Comparison of ENCODE assay signal across 19 cellular contexts in genomic region chr15:24877174-24877573, GRCh38.
"Had no signal": no experiment of that assay in that cellular context is flagged by ENCODE, and none has a peak within 500 bp of the region (broad histone marks: within the 10 kb centered on the region; RNA-seq: fewer than 3 reads in every experiment).

No MANE protein-coding gene starts in this region.

- H3K4me1 ChIP-seq: gastroesophageal sphincter, left ventricle myocardium inferior, transverse colon had no signal

- ATAC-seq: activated CD4-positive, alpha-beta T cell treated with anti-CD3 and anti-CD28 coated beads for 36 hours; activated CD8-positive, alpha-beta memory T cell treated with anti-CD3 and anti-CD28 coated beads, Interleukin-2, amount 10 ng/mL, durations not matched to agents 7 days and 5 days; gastroesophageal sphincter had no signal

- H3K27ac Mint-ChIP-seq: activated CD4-positive, alpha-beta memory T cell treated with anti-CD3 and anti-CD28 coated beads for 36 hours; activated CD4-positive, alpha-beta T cell treated with anti-CD3 and anti-CD28 coated beads for 36 hours; activated CD8-positive, alpha-beta memory T cell treated with anti-CD3 and anti-CD28 coated beads, Interleukin-2, amount 10 ng/mL, durations not matched to agents 7 days and 5 days; activated T-helper 2 cell treated with anti-CD3 and anti-CD28 coated beads, Interferon-gamma antibody, Interleukin-2, Interleukin-4, amounts not matched to agents 10 μg/mL and 5 μg/mL and 100 μg/mL, durations not matched to agents 14 hours and 24 hours and 36 hours; memory B cell; nephron progenitor cell had no signal

- H3K4me3 Mint-ChIP-seq: activated CD4-positive, alpha-beta memory T cell treated with anti-CD3 and anti-CD28 coated beads for 36 hours; activated CD4-positive, alpha-beta T cell treated with anti-CD3 and anti-CD28 coated beads for 36 hours; activated CD8-positive, alpha-beta memory T cell treated with anti-CD3 and anti-CD28 coated beads, Interleukin-2, amount 10 ng/mL, durations not matched to agents 7 days and 5 days; memory B cell; nephron progenitor cell had no signal

- H3K36me3 Mint-ChIP-seq: activated CD8-positive, alpha-beta memory T cell treated with anti-CD3 and anti-CD28 coated beads, Interleukin-2, amount 10 ng/mL, durations not matched to agents 7 days and 5 days; memory B cell had no signal

- H3K36me3 ChIP-seq: gastroesophageal sphincter, left ventricle myocardium inferior, transverse colon, WERI-Rb-1 had no signal

- H3K27me3 Mint-ChIP-seq: activated CD8-positive, alpha-beta memory T cell treated with anti-CD3 and anti-CD28 coated beads, Interleukin-2, amount 10 ng/mL, durations not matched to agents 7 days and 5 days; memory B cell had no signal

- H3K4me1 Mint-ChIP-seq: activated CD4-positive, alpha-beta T cell treated with anti-CD3 and anti-CD28 coated beads for 36 hours; activated CD8-positive, alpha-beta memory T cell treated with anti-CD3 and anti-CD28 coated beads, Interleukin-2, amount 10 ng/mL, durations not matched to agents 7 days and 5 days; memory B cell; nephron progenitor cell had no signal

- H3K27me3 ChIP-seq: gastroesophageal sphincter, transverse colon had no signal

- DNase-seq: activated CD4-positive, alpha-beta memory T cell treated with anti-CD3 and anti-CD28 coated beads for 36 hours; activated CD4-positive, alpha-beta T cell treated with anti-CD3 and anti-CD28 coated beads for 36 hours; activated CD8-positive, alpha-beta memory T cell treated with anti-CD3 and anti-CD28 coated beads, Interleukin-2, amount 10 ng/mL, durations not matched to agents 7 days and 5 days; activated naive CD4-positive, alpha-beta T cell treated with anti-CD3 and anti-CD28 coated beads, Interleukin-2, amount 50 U/mL, for 16 hours; activated T-cell treated with anti-CD3 and anti-CD28 coated beads, Interleukin-2, amount 50 U/mL, for 1 hour; erythroblast; left ventricle myocardium inferior; nephron progenitor cell; occipital lobe; stimulated activated CD4-positive, alpha-beta T cell treated with anti-CD3 and anti-CD28 coated beads, Interleukin-15, amount 100 ng/mL, for 24 hours; stimulated activated CD4-positive, alpha-beta T cell treated with anti-CD3 and anti-CD28 coated beads, Interleukin-4, amount 100 ng/mL, for 1 hour; stimulated activated naive CD4-positive, alpha-beta T cell treated with Interleukin-2 at 50 U/mL for 16 hours; substantia nigra; T-helper 1 cell; transverse colon; WERI-Rb-1 had no signal
